In genomic region chr3:57110797-57111196, GRCh38 we compare ENCODE assay signal across 17 cellular contexts. TPM values are rescaled to one million over a fixed set of nuclear protein-coding genes. Genes with fewer than 3 reads are reported as not detected.
A peak's percentile ranks its signal among the peaks of the same experiment; 100 is the strongest.
DNase-seq lines count a peak whose midpoint lies in the region; ATAC-seq and TF ChIP-seq lines count a peak whose summit lies in the region.
"Had no signal": no experiment of that assay in that cellular context is flagged by ENCODE, and none has a peak within 500 bp of the region (broad histone marks: within the 10 kb centered on the region; RNA-seq: fewer than 3 reads in every experiment).

No MANE protein-coding gene starts in this region.

- peak overlapping the region; percentile 52 for H3K27ac Mint-ChIP-seq in progenitor cell of endocrine pancreas
- H3K27ac Mint-ChIP-seq: stimulated activated naive CD8-positive, alpha-beta T cell treated with anti-CD3 and anti-CD28 coated beads, Interleukin-15, amount 100 ng/mL, for 72 hours had no signal

- no peaks in the 10 kb centered on the region for H3K9me3 Mint-ChIP-seq in progenitor cell of endocrine pancreas (ENCODE audit: low read depth)
- H3K9me3 Mint-ChIP-seq: stimulated activated naive CD8-positive, alpha-beta T cell treated with anti-CD3 and anti-CD28 coated beads, Interleukin-15, amount 100 ng/mL, for 72 hours had no signal

- H3K36me3 Mint-ChIP-seq in progenitor cell of endocrine pancreas (ENCODE audit: insufficient read depth): peaks cover 24% of the 10 kb centered on the region

- H3K4me1 ChIP-seq in HUES6 (ENCODE audit: control insufficient read depth, insufficient read depth, low read length): peaks cover 31% of the 10 kb centered on the region
- H3K4me1 ChIP-seq: BLaER1, Peyer's patch had no signal

- no peaks in the 10 kb centered on the region for H3K27me3 ChIP-seq in HUES6 (ENCODE audit: control insufficient read depth, insufficient read depth, low read length)
- H3K27me3 ChIP-seq: BLaER1, Peyer's patch had no signal

- no peaks in the 10 kb centered on the region for H3K27me3 Mint-ChIP-seq in progenitor cell of endocrine pancreas
- H3K27me3 Mint-ChIP-seq: stimulated activated naive CD8-positive, alpha-beta T cell treated with anti-CD3 and anti-CD28 coated beads, Interleukin-15, amount 100 ng/mL, for 72 hours had no signal

- no peak overlapping the region for H3K9ac ChIP-seq in HUES6 (ENCODE audit: low read length)
- H3K9ac ChIP-seq: BLaER1 had no signal

- peak overlapping the region; percentile 38; the same call in 1 of the 2 replicates for H3K27ac ChIP-seq in HUES6 (ENCODE audit: low read depth, low read length)
- H3K27ac ChIP-seq: BLaER1, HL-60, Peyer's patch, skin epidermis had no signal

- TF ChIP-seq CTCF in progenitor cell of endocrine pancreas (IDR thresholded peaks at IDR 0.05; ENCODE audit: unreplicated experiment): no peak

- no peak overlapping the region for H3K4me3 Mint-ChIP-seq in progenitor cell of endocrine pancreas (ENCODE audit: low read depth)
- H3K4me3 Mint-ChIP-seq: stimulated activated naive CD8-positive, alpha-beta T cell treated with anti-CD3 and anti-CD28 coated beads, Interleukin-15, amount 100 ng/mL, for 72 hours had no signal

- H3K4me1 Mint-ChIP-seq in progenitor cell of endocrine pancreas (ENCODE audit: low read depth): peaks cover 10% of the 10 kb centered on the region
- H3K4me1 Mint-ChIP-seq: stimulated activated naive CD8-positive, alpha-beta T cell treated with anti-CD3 and anti-CD28 coated beads, Interleukin-15, amount 100 ng/mL, for 72 hours had no signal

- peaks cover 72% of the 10 kb centered on the region for H3K36me3 ChIP-seq in HUES6 (ENCODE audit: control insufficient read depth, insufficient read depth, low read length)
- H3K36me3 ChIP-seq: BLaER1, Peyer's patch had no signal

- H3K4me3 ChIP-seq in HUES6 (ENCODE audit: low read depth, low read length): no peak overlapping the region
- H3K4me3 ChIP-seq: BLaER1, Peyer's patch, skin epidermis had no signal

- DNase-seq in NCI-H2107 treated with DMSO at 0.1 percent for 48 hours (lab: John Stamatoyannopoulos, UW; ENCODE audit: unreplicated experiment): peak; percentile 55
- peak; percentile 63 for DNase-seq in SHP77 treated with DMSO at 0.1 percent for 48 hours (lab: John Stamatoyannopoulos, UW)
- DNase-seq in progenitor cell of endocrine pancreas (ENCODE audit: low spot score, unreplicated experiment): no peak
- DNase-seq in NCI-H774 (lab: John Stamatoyannopoulos, UW): no peak
- DNase-seq: amniotic stem cell; islet precursor cell; NCI-H2029 treated with DMSO at 0.1 percent for 48 hours; nucleus accumbens; Peyer's patch; stimulated activated naive CD8-positive, alpha-beta T cell treated with anti-CD3 and anti-CD28 coated beads, Interleukin-15, amount 100 ng/mL, for 72 hours had no signal

- TF ChIP-seq POLR2A in GM18505 (IDR thresholded peaks at IDR 0.05; ENCODE audit: borderline replicate concordance, extremely low read depth, insufficient read depth, insufficient read length): no peak

- no peak for ATAC-seq in GM21367 (IDR thresholded peaks at IDR 0.05; ENCODE audit: unreplicated experiment)
- no peak for ATAC-seq in GM18505 (IDR thresholded peaks at IDR 0.05; ENCODE audit: unreplicated experiment)
- ATAC-seq: stimulated activated naive CD8-positive, alpha-beta T cell treated with anti-CD3 and anti-CD28 coated beads, Interleukin-15, amount 100 ng/mL, for 72 hours had no signal

- no peaks in the 10 kb centered on the region for H3K9me3 ChIP-seq in HUES6 (ENCODE audit: control insufficient read depth, insufficient read depth, low read depth, low read length)
- H3K9me3 ChIP-seq: BLaER1, Peyer's patch had no signal

RNA-seq across cellular contexts. Expression of gene SPATA12, which starts 50.3 kb away (rescaled TPM):
- total RNA-seq in progenitor cell of endocrine pancreas: 0.14 and 0.16 TPM in 2 replicates
- total RNA-seq: activated CD8-positive, alpha-beta memory T cell treated with anti-CD3 and anti-CD28 coated beads for 36 hours; Peyer's patch had no signal

RNA-seq across cellular contexts. Expression of gene IL17RD, which starts 54.4 kb away (rescaled TPM):
- total RNA-seq in progenitor cell of endocrine pancreas: 30.4 and 37.9 TPM in 2 replicates

Comparison
In these comparisons a context has a peak if more than half of its experiments do, and no peak if none do; other contexts are left out.
1. DNase-seq: peak in NCI-H2107 treated with DMSO at 0.1 percent for 48 hours (single experiment) and SHP77 treated with DMSO at 0.1 percent for 48 hours (single experiment); none in progenitor cell of endocrine pancreas (single experiment) and NCI-H774 (single experiment).